In genomic region chr22:41535244-41535643, GRCh38 we compare ENCODE assay signal across 13 cellular contexts. TPM values are rescaled to one million over a fixed set of nuclear protein-coding genes. Genes with fewer than 3 reads are reported as not detected.
DNase-seq lines count a peak whose midpoint lies in the region; ATAC-seq and TF ChIP-seq lines count a peak whose summit lies in the region.
"Had no signal": no experiment of that assay in that cellular context is flagged by ENCODE, and none has a peak within 500 bp of the region (broad histone marks: within the 10 kb centered on the region; RNA-seq: fewer than 3 reads in every experiment).

No MANE protein-coding gene starts in this region.

- no peak for ATAC-seq in activated CD8-positive, alpha-beta T cell treated with anti-CD3 and anti-CD28 coated beads, Interleukin-2, amount 10 ng/mL, durations not matched to agents 7 days and 5 days
- no peak for ATAC-seq in HG03039 (IDR thresholded peaks at IDR 0.05; ENCODE audit: unreplicated experiment)

- CTCF ChIA-PET in activated CD8-positive, alpha-beta T cell treated with anti-CD3 and anti-CD28 coated beads, Interleukin-2, amount 10 ng/mL, durations not matched to agents 7 days and 5 days (lab: Charles Lee) = interaction anchor here (1.1 to 1.3 kb wide), 2 partner anchors 8 to 9 kb away, joined by 3 to 4 read pairs; partner anchors contain the start of gene POLR3H

- H3K4me3 Mint-ChIP-seq in activated CD8-positive, alpha-beta T cell treated with anti-CD3 and anti-CD28 coated beads, Interleukin-2, amount 10 ng/mL, durations not matched to agents 7 days and 5 days = no peak overlapping the region
- H3K4me3 Mint-ChIP-seq: activated B cell treated with CpG ODN at 0.5 μM for 24 hours had no signal

- H3K27ac Mint-ChIP-seq in activated CD8-positive, alpha-beta T cell treated with anti-CD3 and anti-CD28 coated beads, Interleukin-2, amount 10 ng/mL, durations not matched to agents 7 days and 5 days = no peak overlapping the region
- H3K27ac Mint-ChIP-seq: activated B cell treated with CpG ODN at 0.5 μM for 24 hours had no signal

- H3K27me3 Mint-ChIP-seq in activated CD8-positive, alpha-beta T cell treated with anti-CD3 and anti-CD28 coated beads, Interleukin-2, amount 10 ng/mL, durations not matched to agents 7 days and 5 days (ENCODE audit: low read depth) = no peaks in the 10 kb centered on the region
- H3K27me3 Mint-ChIP-seq: activated B cell treated with CpG ODN at 0.5 μM for 24 hours had no signal

- TF ChIP-seq CTCF in GM12872 (IDR thresholded peaks at IDR 0.05; ENCODE audit: insufficient read depth, low read depth, low read length) (peak; percentile 29; the same call in 1 of the 3 replicates), foreskin fibroblast (IDR thresholded peaks at IDR 0.05; ENCODE audit: low read depth, low read length) (peak; percentile 34)

- H3K4me1 Mint-ChIP-seq in activated CD8-positive, alpha-beta T cell treated with anti-CD3 and anti-CD28 coated beads, Interleukin-2, amount 10 ng/mL, durations not matched to agents 7 days and 5 days (ENCODE audit: low read depth) = peaks cover 2% of the 10 kb centered on the region
- H3K4me1 Mint-ChIP-seq: activated B cell treated with CpG ODN at 0.5 μM for 24 hours had no signal

- in situ Hi-C loops in ACHN (cut with HindIII; ENCODE audit: low pct_ligation_motif_present, low pct_unique_long_range_greater_than_20kb, low sequenced_read_pairs) = no loop called here
- in situ Hi-C loops in SK-MEL-5 (cut with HindIII; ENCODE audit: low pct_unique_long_range_greater_than_20kb, low sequenced_read_pairs) = no loop called here

- H3K36me3 Mint-ChIP-seq in activated CD8-positive, alpha-beta T cell treated with anti-CD3 and anti-CD28 coated beads, Interleukin-2, amount 10 ng/mL, durations not matched to agents 7 days and 5 days (ENCODE audit: low read depth) = peaks cover 23% of the 10 kb centered on the region

- DNase-seq in ACHN = peak; percentile 46
- peak; percentile 60 for DNase-seq in SK-MEL-5 (ENCODE audit: low read depth, low spot score)
- peak in 1 of 2 donors; percentile 48 for DNase-seq in foreskin fibroblast
- DNase-seq in NCI-H1417 treated with DMSO at 0.1 percent for 48 hours (lab: John Stamatoyannopoulos, UW) = no peak
- DNase-seq in activated CD8-positive, alpha-beta T cell treated with anti-CD3 and anti-CD28 coated beads, Interleukin-2, amount 10 ng/mL, durations not matched to agents 7 days and 5 days = no peak
- no peak for DNase-seq in nucleus accumbens (lab: John Stamatoyannopoulos, UW)
- DNase-seq: activated B cell treated with CpG ODN at 0.5 μM for 24 hours; DMS79 treated with DMSO at 0.1 percent for 48 hours; foreskin melanocyte; NCI-H774; stimulated activated CD4-positive, alpha-beta T cell treated with anti-CD3 and anti-CD28 coated beads, Interleukin-4, amount 100 ng/mL, for 24 hours had no signal

- POLR2A ChIA-PET in activated CD8-positive, alpha-beta T cell treated with anti-CD3 and anti-CD28 coated beads, Interleukin-2, amount 10 ng/mL, durations not matched to agents 7 days and 5 days (lab: Charles Lee) = no interaction called here

- H3K4me3 ChIP-seq in foreskin fibroblast (ENCODE audit: low read depth in 1 of 2, low read length in 2 of 2) = no peak overlapping the region

- H3K9me3 Mint-ChIP-seq in activated CD8-positive, alpha-beta T cell treated with anti-CD3 and anti-CD28 coated beads, Interleukin-2, amount 10 ng/mL, durations not matched to agents 7 days and 5 days (ENCODE audit: insufficient read depth) = no peaks in the 10 kb centered on the region
- H3K9me3 Mint-ChIP-seq: activated B cell treated with CpG ODN at 0.5 μM for 24 hours had no signal

RNA-seq across cellular contexts. Expression of gene POLR3H, which starts 9.0 kb away (rescaled TPM):
- 20.0 and 23.9 TPM in 2 replicates for total RNA-seq in SK-MEL-5 (2014; rRNA removed; shearing (Covaris generic))
- 40.6 and 47.5 TPM in 2 replicates for polyA plus RNA-seq in SK-MEL-5 (2015; cell fraction: cytosol; rRNA removed)
- 34.4 and 37.8 TPM in 2 replicates for polyA plus RNA-seq in SK-MEL-5 (2015; cell fraction: nucleus; rRNA removed)
- 10 to 100 TPM; 31.3 to 31.9 TPM for total RNA-seq in activated CD8-positive, alpha-beta T cell treated with anti-CD3 and anti-CD28 coated beads, Interleukin-2, amount 10 ng/mL, durations not matched to agents 7 days and 5 days

RNA-seq across cellular contexts. Expression of gene CSDC2, which starts 25.6 kb away (rescaled TPM):
- not detected in 2 replicates for total RNA-seq in SK-MEL-5 (2014; rRNA removed; shearing (Covaris generic))
- polyA plus RNA-seq in SK-MEL-5 (2015; cell fraction: cytosol; rRNA removed) = not detected in 2 replicates
- polyA plus RNA-seq in SK-MEL-5 (2015; cell fraction: nucleus; rRNA removed) = not detected in 2 replicates
- not detected for total RNA-seq in activated CD8-positive, alpha-beta T cell treated with anti-CD3 and anti-CD28 coated beads, Interleukin-2, amount 10 ng/mL, durations not matched to agents 7 days and 5 days
- total RNA-seq: activated B cell treated with CpG ODN at 0.5 μM for 24 hours had no signal

RNA-seq across cellular contexts. Expression of gene PMM1, which starts 54.4 kb away (rescaled TPM):
- total RNA-seq in SK-MEL-5 (2014; rRNA removed; shearing (Covaris generic)) = 8.2 and 9.0 TPM in 2 replicates
- polyA plus RNA-seq in SK-MEL-5 (2015; cell fraction: cytosol; rRNA removed) = 39.9 and 40.2 TPM in 2 replicates
- polyA plus RNA-seq in SK-MEL-5 (2015; cell fraction: nucleus; rRNA removed) = 67.2 and 102 TPM in 2 replicates
- 10 to 100 TPM; 37.5 to 38.2 TPM for total RNA-seq in activated CD8-positive, alpha-beta T cell treated with anti-CD3 and anti-CD28 coated beads, Interleukin-2, amount 10 ng/mL, durations not matched to agents 7 days and 5 days

Comparison
In these comparisons a context has a peak if more than half of its experiments do, and no peak if none do; other contexts are left out.
1. DNase-seq: peak in ACHN (single experiment) and SK-MEL-5 (single experiment); none in NCI-H1417 treated with DMSO at 0.1 percent for 48 hours (single experiment), activated CD8-positive, alpha-beta T cell treated with anti-CD3 and anti-CD28 coated beads, Interleukin-2, amount 10 ng/mL, durations not matched to agents 7 days and 5 days (single experiment) and nucleus accumbens (0 of 56).